Comparison of ENCODE assay signal across 12 cellular contexts in genomic region chr17:79109584-79109983, GRCh38. TPM values are rescaled to one million over a fixed set of nuclear protein-coding genes. Genes with fewer than 3 reads are reported as not detected.
DNase-seq lines count a peak whose midpoint lies in the region; ATAC-seq and TF ChIP-seq lines count a peak whose summit lies in the region.
"Had no signal": no experiment of that assay in that cellular context is flagged by ENCODE, and none has a peak within 500 bp of the region (broad histone marks: within the 10 kb centered on the region; RNA-seq: fewer than 3 reads in every experiment).

No MANE protein-coding gene starts in this region.

- peaks cover 9% of the 10 kb centered on the region for H3K4me1 Mint-ChIP-seq in Calu3 (ENCODE audit: low read depth, unreplicated experiment)
- no peaks in the 10 kb centered on the region for H3K4me1 Mint-ChIP-seq in neural crest cell
- peaks cover 0 to 5% of the 10 kb centered on the region in 2 donors for H3K4me1 Mint-ChIP-seq in stimulated activated naive B cell treated with anti-CD40 and anti-IgM and Interleukin-4, amounts not matched to agents 10 μg/mL and 1 μg/mL and 100 μg/mL, for 72 hours
- H3K4me1 Mint-ChIP-seq: CD8-positive, alpha-beta memory T cell had no signal

- no peak overlapping the region for H3K4me3 Mint-ChIP-seq in Calu3 (ENCODE audit: low read depth, unreplicated experiment)
- no peak overlapping the region for H3K4me3 Mint-ChIP-seq in neural crest cell
- H3K4me3 Mint-ChIP-seq in stimulated activated naive B cell treated with anti-CD40 and anti-IgM and Interleukin-4, amounts not matched to agents 10 μg/mL and 1 μg/mL and 100 μg/mL, for 72 hours = no peak overlapping the region
- H3K4me3 Mint-ChIP-seq: CD8-positive, alpha-beta memory T cell; stimulated activated naive CD8-positive, alpha-beta T cell treated with anti-CD3 and anti-CD28 coated beads, Interleukin-15, Interleukin-2, amounts not matched to agents 100 ng/mL and 50 ng/mL, for 24 hours had no signal

- no TSS peak for BruUV-seq in Calu3 (replicated peaks; lab: Mats Ljungman, UMichigan)

- H3K9me3 Mint-ChIP-seq in Calu3 (ENCODE audit: low read depth, unreplicated experiment) = no peaks in the 10 kb centered on the region
- no peaks in the 10 kb centered on the region for H3K9me3 Mint-ChIP-seq in neural crest cell
- no peaks in the 10 kb centered on the region for H3K9me3 Mint-ChIP-seq in stimulated activated naive B cell treated with anti-CD40 and anti-IgM and Interleukin-4, amounts not matched to agents 10 μg/mL and 1 μg/mL and 100 μg/mL, for 72 hours
- H3K9me3 Mint-ChIP-seq: CD8-positive, alpha-beta memory T cell; stimulated activated naive CD8-positive, alpha-beta T cell treated with anti-CD3 and anti-CD28 coated beads, Interleukin-15, Interleukin-2, amounts not matched to agents 100 ng/mL and 50 ng/mL, for 24 hours had no signal

- ATAC-seq in HG03565 (IDR thresholded peaks at IDR 0.05; ENCODE audit: unreplicated experiment) = no peak
- no peak for ATAC-seq in stimulated activated naive B cell treated with anti-CD40 and anti-IgM and Interleukin-4, amounts not matched to agents 10 μg/mL and 1 μg/mL and 100 μg/mL, for 72 hours (replicated peaks)
- ATAC-seq: heart right ventricle, Right ventricle myocardium inferior had no signal

- CTCF ChIA-PET in Calu3 (lab: Charles Lee) = no interaction called here

- H3K27me3 Mint-ChIP-seq in Calu3 (ENCODE audit: unreplicated experiment) (peaks cover 100% of the 10 kb centered on the region), neural crest cell (ENCODE audit: low read depth) (peaks cover 3% of the 10 kb centered on the region)
- H3K27me3 Mint-ChIP-seq in stimulated activated naive B cell treated with anti-CD40 and anti-IgM and Interleukin-4, amounts not matched to agents 10 μg/mL and 1 μg/mL and 100 μg/mL, for 72 hours = peaks cover 15 to 26% of the 10 kb centered on the region in 2 donors

- H3K4me3 ChIP-seq in astrocyte of the cerebellum (ENCODE audit: low read depth, low read length) = no peak overlapping the region
- H3K4me3 ChIP-seq: heart right ventricle had no signal

- H3K27ac Mint-ChIP-seq in Calu3 (ENCODE audit: unreplicated experiment) = no peak overlapping the region
- H3K27ac Mint-ChIP-seq in neural crest cell (ENCODE audit: unreplicated experiment) = no peak overlapping the region
- no peak overlapping the region for H3K27ac Mint-ChIP-seq in stimulated activated naive B cell treated with anti-CD40 and anti-IgM and Interleukin-4, amounts not matched to agents 10 μg/mL and 1 μg/mL and 100 μg/mL, for 72 hours
- H3K27ac Mint-ChIP-seq: stimulated activated naive CD8-positive, alpha-beta T cell treated with anti-CD3 and anti-CD28 coated beads, Interleukin-15, Interleukin-2, amounts not matched to agents 100 ng/mL and 50 ng/mL, for 24 hours had no signal

- TF ChIP-seq CTCF in Calu3 (IDR thresholded peaks at IDR 0.05; ENCODE audit: unreplicated experiment) = peak; percentile 19
- peak; percentile 29 for TF ChIP-seq CTCF in astrocyte of the cerebellum (IDR thresholded peaks at IDR 0.05; ENCODE audit: low read depth, low read length, missing control alignments)
- peak; percentile 26 for TF ChIP-seq CTCF in neural crest cell (conservative IDR thresholded peaks at IDR 0.05)

- in situ Hi-C loops in astrocyte of the cerebellum (cut with HindIII; ENCODE audit: low sequenced_read_pairs) = no loop called here

- no peak for DNase-seq in Calu3
- peak; percentile 2 for DNase-seq in HS-5 (ENCODE audit: low read depth)
- no peak for DNase-seq in astrocyte of the cerebellum (ENCODE audit: low read depth)
- DNase-seq in neural crest cell (ENCODE audit: low read depth, low spot score) = no peak
- no peak for DNase-seq in dedifferentiated amniotic fluid mesenchymal stem cell (ENCODE audit: extremely low spot score)
- DNase-seq in stimulated activated naive B cell treated with anti-CD40 and anti-IgM and Interleukin-4, amounts not matched to agents 10 μg/mL and 1 μg/mL and 100 μg/mL, for 72 hours = no peak
- DNase-seq: CD8-positive, alpha-beta memory T cell; heart right ventricle; NCI-H1417 had no signal

- intact Hi-C loops in Calu3 (cut with micrococcal nuclease; ENCODE audit: unreplicated experiment) = no loop called here

- H3K36me3 Mint-ChIP-seq in Calu3 (ENCODE audit: insufficient read depth, unreplicated experiment) (no peaks in the 10 kb centered on the region), neural crest cell (ENCODE audit: low read depth) (no peaks in the 10 kb centered on the region)
- H3K36me3 Mint-ChIP-seq in stimulated activated naive B cell treated with anti-CD40 and anti-IgM and Interleukin-4, amounts not matched to agents 10 μg/mL and 1 μg/mL and 100 μg/mL, for 72 hours = no peaks in the 10 kb centered on the region
- H3K36me3 Mint-ChIP-seq: CD8-positive, alpha-beta memory T cell had no signal

RNA-seq across cellular contexts. Expression of gene ENGASE, which starts 35.0 kb away (rescaled TPM):
- total RNA-seq in Calu3 (2022) (57.1 and 58.0 TPM in 2 replicates), neural crest cell (50.9 and 52.6 TPM in 2 replicates)
